Comparison of ENCODE assay signal across 19 cellular contexts in genomic region chr2:3279236-3279960, GRCh38.
"Had no signal": no experiment of that assay in that cellular context is flagged by ENCODE, and none has a peak within 500 bp of the region (broad histone marks: within the 10 kb centered on the region; RNA-seq: fewer than 3 reads in every experiment).

No MANE protein-coding gene starts in this region.

- H3K27ac ChIP-seq: coronary artery, skin epidermis, tibial artery had no signal

- H3K36me3 ChIP-seq: tibial artery had no signal

- H3K27ac Mint-ChIP-seq: activated CD4-positive, alpha-beta T cell treated with anti-CD3 and anti-CD28 coated beads, Interleukin-2, amount 10 ng/mL, durations not matched to agents 7 days and 5 days; activated CD8-positive, alpha-beta T cell treated with anti-CD3 and anti-CD28 coated beads, Interleukin-2, amount 10 ng/mL, durations not matched to agents 7 days and 5 days; activated naive CD8-positive, alpha-beta T cell treated with anti-CD3 and anti-CD28 coated beads, Interleukin-2, amount 50 U/mL, for 24 hours; nephron; progenitor cell of endocrine pancreas had no signal

- H3K4me3 ChIP-seq: coronary artery, lung, skin epidermis, tibial artery had no signal

- H3K4me3 Mint-ChIP-seq: activated CD4-positive, alpha-beta T cell treated with anti-CD3 and anti-CD28 coated beads, Interleukin-2, amount 10 ng/mL, durations not matched to agents 7 days and 5 days; activated CD8-positive, alpha-beta T cell treated with anti-CD3 and anti-CD28 coated beads, Interleukin-2, amount 10 ng/mL, durations not matched to agents 7 days and 5 days; activated naive CD8-positive, alpha-beta T cell treated with anti-CD3 and anti-CD28 coated beads, Interleukin-2, amount 50 U/mL, for 24 hours; central memory CD8-positive, alpha-beta T cell; nephron had no signal

- H3K27me3 ChIP-seq: tibial artery had no signal

- H3K4me1 Mint-ChIP-seq: activated CD4-positive, alpha-beta T cell treated with anti-CD3 and anti-CD28 coated beads, Interleukin-2, amount 10 ng/mL, durations not matched to agents 7 days and 5 days had no signal

- DNase-seq: activated CD4-positive, alpha-beta T cell treated with anti-CD3 and anti-CD28 coated beads, Interleukin-2, amount 10 ng/mL, durations not matched to agents 7 days and 5 days; activated CD8-positive, alpha-beta T cell treated with anti-CD3 and anti-CD28 coated beads, Interleukin-2, amount 10 ng/mL, durations not matched to agents 7 days and 5 days; activated naive CD8-positive, alpha-beta T cell treated with anti-CD3 and anti-CD28 coated beads, Interleukin-2, amount 50 U/mL, for 24 hours; erythroblast; foreskin melanocyte; glutamatergic neuron; hippocampal formation; midbrain; occipital lobe; stimulated activated CD4-positive, alpha-beta T cell treated with anti-CD3 and anti-CD28 coated beads, Interleukin-15, amount 100 ng/mL, for 24 hours; stimulated activated CD4-positive, alpha-beta T cell treated with anti-CD3 and anti-CD28 coated beads, Interleukin-2, amount 100 ng/mL, for 48 hours; T1000 had no signal

- ATAC-seq: activated CD8-positive, alpha-beta T cell treated with anti-CD3 and anti-CD28 coated beads, Interleukin-2, amount 10 ng/mL, durations not matched to agents 7 days and 5 days had no signal
